Comparison of ENCODE assay signal across 8 cellular contexts in the genomic region with DNA sequence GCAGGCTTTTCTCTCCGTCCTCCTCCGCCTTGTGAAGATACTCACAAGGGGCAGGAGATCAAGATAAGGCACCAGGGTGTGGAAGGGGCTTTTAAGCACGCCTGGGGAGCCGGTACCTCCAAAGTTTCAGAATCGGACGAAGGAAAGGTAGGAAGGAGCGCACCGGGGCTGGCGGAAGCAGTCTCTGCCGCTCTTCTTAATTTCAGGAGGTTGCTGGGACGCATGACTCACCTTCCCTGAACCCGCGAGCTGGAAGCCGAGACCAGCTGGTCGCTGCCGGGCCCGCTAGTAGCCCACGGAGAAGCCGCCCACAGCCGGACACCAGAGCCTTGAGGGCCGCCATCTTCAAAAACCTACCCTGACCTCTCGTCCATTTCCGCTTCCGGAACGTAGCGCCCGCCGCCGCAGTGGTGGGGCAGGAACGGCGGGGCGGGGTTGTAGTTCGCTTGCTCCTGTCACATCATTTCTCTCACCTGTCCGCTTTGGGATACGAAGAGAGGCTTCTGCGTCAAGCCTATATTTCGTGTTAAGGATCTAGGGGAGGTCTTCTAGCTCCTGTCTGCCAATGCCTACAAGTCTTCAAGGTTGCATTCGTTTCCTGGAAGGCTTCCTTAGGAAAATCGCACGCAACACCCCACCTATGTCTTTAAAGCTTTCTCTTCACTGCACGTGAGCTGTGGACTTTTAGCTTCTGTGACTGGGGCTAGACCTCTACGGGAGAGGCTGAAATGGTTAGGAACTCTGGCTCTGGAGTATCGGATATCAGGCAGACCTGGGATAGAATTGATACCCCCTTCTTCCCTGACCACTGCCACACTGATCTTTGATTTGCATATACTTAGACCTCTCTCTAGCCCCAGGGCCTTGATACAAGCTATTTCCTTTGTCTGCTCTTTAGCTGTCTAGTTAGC. TPM values are rescaled to one million over a fixed set of nuclear protein-coding genes. Genes with fewer than 3 reads are reported as not detected.
DNase-seq lines count a peak whose midpoint lies in the region; ATAC-seq and TF ChIP-seq lines count a peak whose summit lies in the region.

A gene (minus strand): TSS at position 355 of the 911 bp plus-strand sequence. CDS start 12 bp downstream, at position 343.

- intact Hi-C loops in activated T-helper 1 cell treated with anti-CD3 and anti-CD28 coated beads, Interleukin-12 subunit alpha, Interleukin-12 subunit beta, Interleukin-2, Interleukin-4 antibody, amounts not matched to agents 30 ng/mL and 10 ng/mL and 1 ng/mL, durations not matched to agents 14 hours and 24 hours and 36 hours (cut with micrococcal nuclease) = loop anchor here (1.0 to 5.0 kb wide), 7 partner anchors 17 to 110 kb away; a partner anchor contains a TSS

- peaks cover 2% of the 10 kb centered on the region for H3K4me1 ChIP-seq in fibroblast of lung (ENCODE audit: control insufficient read depth, extremely low read depth, insufficient read depth, low read length)

- H3K4me3 ChIP-seq in fibroblast of lung (replicated peaks in 1 of 4; ENCODE audit: control extremely low read depth in 1 of 4, insufficient read depth in 1 of 4, low read depth in 3 of 4, low read length in 4 of 4) = peak within 1 kb of the TSS; percentile 84 to 97 (median 92)

- peak within 1 kb of the TSS; percentile 84 for H3K9ac ChIP-seq in fibroblast of lung (ENCODE audit: insufficient read depth, low read length)

- peaks cover 28% of the 10 kb centered on the region for H3K79me2 ChIP-seq in fibroblast of lung (ENCODE audit: control insufficient read depth, insufficient read depth, low read length)

- H3K27ac ChIP-seq in fibroblast of lung (ENCODE audit: insufficient read depth, low read length) = peak within 1 kb of the TSS; percentile 85

- no peaks in the 10 kb centered on the region for H3K9me3 Mint-ChIP-seq in IgD-negative memory B cell
- no peaks in the 10 kb centered on the region for H3K9me3 Mint-ChIP-seq in activated T-helper 1 cell treated with anti-CD3 and anti-CD28 coated beads, Interleukin-12 subunit alpha, Interleukin-12 subunit beta, Interleukin-2, Interleukin-4 antibody, amounts not matched to agents 30 ng/mL and 10 ng/mL and 1 ng/mL, durations not matched to agents 14 hours and 24 hours and 36 hours
- no peaks in the 10 kb centered on the region for H3K9me3 Mint-ChIP-seq in naive thymus-derived CD8-positive, alpha-beta T cell

- H3K9me3 ChIP-seq in fibroblast of lung (ENCODE audit: control insufficient read depth, insufficient read depth, low read depth, low read length) = no peaks in the 10 kb centered on the region

- H2AFZ ChIP-seq in fibroblast of lung (ENCODE audit: low read length) = peak within 1 kb of the TSS; percentile 99

- peak; percentile 92 for ATAC-seq in GM21529 (IDR thresholded peaks at IDR 0.05; ENCODE audit: unreplicated experiment)
- peak; percentile 97 to 98 for ATAC-seq in naive thymus-derived CD8-positive, alpha-beta T cell

- DNase-seq in DMS53 (lab: John Stamatoyannopoulos, UW) (peak; percentile 94), RKO (ENCODE audit: low spot score) (peak; percentile 91), fibroblast of lung (ENCODE audit: low read depth in 2 of 2) (peak; percentile 66 to 81)
- peak; percentile 81 for DNase-seq in activated T-helper 1 cell treated with anti-CD3 and anti-CD28 coated beads, Interleukin-12 subunit alpha, Interleukin-12 subunit beta, Interleukin-2, Interleukin-4 antibody, amounts not matched to agents 30 ng/mL and 10 ng/mL and 1 ng/mL, durations not matched to agents 14 hours and 24 hours and 36 hours (ENCODE audit: low spot score)
- peak; percentile 66 to 86 (median 72) for DNase-seq in naive thymus-derived CD8-positive, alpha-beta T cell
- peak; percentile 59 to 72 (median 62) for DNase-seq in stimulated activated naive CD4-positive, alpha-beta T cell (lab: John Stamatoyannopoulos, UW)

- no peaks in the 10 kb centered on the region for H3K36me3 ChIP-seq in fibroblast of lung (ENCODE audit: control insufficient read depth, insufficient read depth, low read length)

- peak within 1 kb of the TSS; percentile 89 for H3K4me2 ChIP-seq in fibroblast of lung (ENCODE audit: extremely low read depth, insufficient read depth, low read length)

- peak within 1 kb of the TSS; percentile 95 to 99 (median 98) for H3K4me3 Mint-ChIP-seq in IgD-negative memory B cell
- H3K4me3 Mint-ChIP-seq in activated T-helper 1 cell treated with anti-CD3 and anti-CD28 coated beads, Interleukin-12 subunit alpha, Interleukin-12 subunit beta, Interleukin-2, Interleukin-4 antibody, amounts not matched to agents 30 ng/mL and 10 ng/mL and 1 ng/mL, durations not matched to agents 14 hours and 24 hours and 36 hours = peak within 1 kb of the TSS; percentile 92
- peak within 1 kb of the TSS; percentile 89 to 99 (median 95) for H3K4me3 Mint-ChIP-seq in naive thymus-derived CD8-positive, alpha-beta T cell

- H3K27ac Mint-ChIP-seq in IgD-negative memory B cell = peak within 1 kb of the TSS; percentile 87 to 96 (median 96)
- peak within 1 kb of the TSS; percentile 85 for H3K27ac Mint-ChIP-seq in activated T-helper 1 cell treated with anti-CD3 and anti-CD28 coated beads, Interleukin-12 subunit alpha, Interleukin-12 subunit beta, Interleukin-2, Interleukin-4 antibody, amounts not matched to agents 30 ng/mL and 10 ng/mL and 1 ng/mL, durations not matched to agents 14 hours and 24 hours and 36 hours
- peak within 1 kb of the TSS; percentile 89 to 97 (median 95) for H3K27ac Mint-ChIP-seq in naive thymus-derived CD8-positive, alpha-beta T cell

- peaks cover 1% of the 10 kb centered on the region for H3K36me3 Mint-ChIP-seq in IgD-negative memory B cell
- H3K36me3 Mint-ChIP-seq in activated T-helper 1 cell treated with anti-CD3 and anti-CD28 coated beads, Interleukin-12 subunit alpha, Interleukin-12 subunit beta, Interleukin-2, Interleukin-4 antibody, amounts not matched to agents 30 ng/mL and 10 ng/mL and 1 ng/mL, durations not matched to agents 14 hours and 24 hours and 36 hours (ENCODE audit: low read depth) = peaks cover 15% of the 10 kb centered on the region
- peaks cover 0 to 17% (median 0%) of the 10 kb centered on the region in 3 donors for H3K36me3 Mint-ChIP-seq in naive thymus-derived CD8-positive, alpha-beta T cell

- no peaks in the 10 kb centered on the region for H3K27me3 Mint-ChIP-seq in IgD-negative memory B cell
- no peaks in the 10 kb centered on the region for H3K27me3 Mint-ChIP-seq in activated T-helper 1 cell treated with anti-CD3 and anti-CD28 coated beads, Interleukin-12 subunit alpha, Interleukin-12 subunit beta, Interleukin-2, Interleukin-4 antibody, amounts not matched to agents 30 ng/mL and 10 ng/mL and 1 ng/mL, durations not matched to agents 14 hours and 24 hours and 36 hours (ENCODE audit: insufficient read depth)
- H3K27me3 Mint-ChIP-seq in naive thymus-derived CD8-positive, alpha-beta T cell = peaks cover 0 to 1% (median 0%) of the 10 kb centered on the region in 5 donors

- H4K20me1 ChIP-seq in fibroblast of lung (ENCODE audit: control insufficient read depth, extremely low read depth, insufficient read depth, low read length) = no peaks in the 10 kb centered on the region

- TF ChIP-seq CTCF in fibroblast of lung (conservative IDR thresholded peaks at IDR 0.05 in 1 of 2, IDR thresholded peaks at IDR 0.05 in 1 of 2; ENCODE audit: low read depth in 1 of 2, low read length in 2 of 2) = no peak

- POLR2A ChIA-PET in naive thymus-derived CD8-positive, alpha-beta T cell (lab: Charles Lee) = interaction anchor here (1.4 to 1.8 kb wide), 3 partner anchors 15 to 58 kb away, joined by 4 to 5 read pairs (median 4); a partner anchor contains a TSS

- H3K27me3 ChIP-seq in fibroblast of lung (ENCODE audit: control insufficient read depth, insufficient read depth, low read length) = no peaks in the 10 kb centered on the region

- H3K4me1 Mint-ChIP-seq in IgD-negative memory B cell = peaks cover 34 to 45% (median 37%) of the 10 kb centered on the region in 3 donors
- H3K4me1 Mint-ChIP-seq in activated T-helper 1 cell treated with anti-CD3 and anti-CD28 coated beads, Interleukin-12 subunit alpha, Interleukin-12 subunit beta, Interleukin-2, Interleukin-4 antibody, amounts not matched to agents 30 ng/mL and 10 ng/mL and 1 ng/mL, durations not matched to agents 14 hours and 24 hours and 36 hours (ENCODE audit: low read depth) = peaks cover 46% of the 10 kb centered on the region
- peaks cover 24 to 52% (median 47%) of the 10 kb centered on the region in 4 donors for H3K4me1 Mint-ChIP-seq in naive thymus-derived CD8-positive, alpha-beta T cell

RNA-seq across cellular contexts. Expression of the gene that starts here (rescaled TPM):
- polyA plus RNA-seq in IgD-negative memory B cell (84.4 TPM), fibroblast of lung (31.8 and 43.7 TPM in 2 replicates)
- 55.0 and 55.9 TPM in 2 replicates for total RNA-seq in activated T-helper 1 cell treated with anti-CD3 and anti-CD28 coated beads, Interleukin-12 subunit alpha, Interleukin-12 subunit beta, Interleukin-2, Interleukin-4 antibody, amounts not matched to agents 30 ng/mL and 10 ng/mL and 1 ng/mL, durations not matched to agents 14 hours and 24 hours and 36 hours
- total RNA-seq in fibroblast of lung = 39.3 and 42.1 TPM in 2 replicates
- polyA plus RNA-seq in fibroblast of lung (2012) = 40.8 and 57.8 TPM in 2 replicates
- polyA minus RNA-seq in fibroblast of lung (ENCODE audit: low replicate concordance) = 65.6 and 98.5 TPM in 2 replicates
- total RNA-seq in naive thymus-derived CD8-positive, alpha-beta T cell = 10 to 100 TPM; 28.9 to 30.6 TPM
- polyA plus RNA-seq in naive thymus-derived CD8-positive, alpha-beta T cell = 10 to 100 TPM; 53.1 to 63.1 (median 53.7) TPM

Comparison
In these comparisons a context has a peak if more than half of its experiments do, and no peak if none do; other contexts are left out.
1. Peak in every context shown above with its lines: DNase-seq, ATAC-seq, H3K4me3 ChIP-seq and H3K27ac ChIP-seq.